Comparison of ENCODE assay signal across 8 cellular contexts in genomic region chr22:21938906-21939305, GRCh38. TPM values are rescaled to one million over a fixed set of nuclear protein-coding genes. Genes with fewer than 3 reads are reported as not detected.
A peak's percentile ranks its signal among the peaks of the same experiment; 100 is the strongest.
DNase-seq lines count a peak whose midpoint lies in the region; ATAC-seq and TF ChIP-seq lines count a peak whose summit lies in the region.

No MANE protein-coding gene starts in this region.

- CTCF ChIA-PET in Calu3 (lab: Charles Lee): interaction anchor here (1.3 to 2.6 kb wide), 3 partner anchors 14 to 226 kb away, joined by 4 to 19 read pairs (median 4); partner anchors contain the start of gene PPM1F

- TF ChIP-seq EP300 in gastroesophageal sphincter (IDR thresholded peaks at IDR 0.05) (no peak), sigmoid colon (IDR thresholded peaks at IDR 0.05) (no peak)

- H3K4me3 ChIP-seq in gastroesophageal sphincter (peak overlapping the region in 1 of 2 donors; percentile 63), sigmoid colon (peak overlapping the region in 2 of 4 donors; percentile 61)

- H3K9me3 ChIP-seq in T-helper 17 cell (ENCODE audit: control insufficient read depth, low read length, poor library complexity, severe bottlenecking) (no peaks in the 10 kb centered on the region), gastroesophageal sphincter (no peaks in the 10 kb centered on the region), sigmoid colon (no peaks in the 10 kb centered on the region)

- peaks cover 32% of the 10 kb centered on the region for H3K36me3 Mint-ChIP-seq in Calu3 (ENCODE audit: insufficient read depth, unreplicated experiment)
- H3K36me3 Mint-ChIP-seq in T-helper 17 cell (ENCODE audit: low read depth): no peaks in the 10 kb centered on the region

- intact Hi-C loops in Calu3 (cut with micrococcal nuclease; ENCODE audit: unreplicated experiment): loop anchor here (2.0 kb wide), 1 partner anchor 226 kb away; no protein-coding TSS in a partner anchor
- intact Hi-C loops in sigmoid colon (cut with DNase I): loop anchor here (1.0 kb wide), 3 partner anchors 13 to 226 kb away; partner anchors contain the start of genes MAPK1 and PPM1F

- DNase-seq in Calu3 (no peak), T-helper 17 cell (no peak), sigmoid colon (no peak), NCI-H2196 (lab: John Stamatoyannopoulos, UW; ENCODE audit: unreplicated experiment) (no peak), KBM-7 (no peak)
- DNase-seq in stimulated activated CD4-positive, alpha-beta T cell treated with anti-CD3 and anti-CD28 coated beads, Interleukin-15, amount 100 ng/mL, for 24 hours: no peak

- WGBS in gastroesophageal sphincter (ENCODE audit: low coverage in 1 of 2), 2 donors: 60% methylated on average over 1 of the region's 11 CpGs; no CpG with 5 or more reads in 1 of the 2 donors
- 85 to 89% methylated on average over 11 of the region's 11 CpGs for WGBS in sigmoid colon, 2 donors

- no peak for ATAC-seq in T-helper 17 cell
- no peak for ATAC-seq in gastroesophageal sphincter
- no peak for ATAC-seq in HG03108 (IDR thresholded peaks at IDR 0.05; ENCODE audit: unreplicated experiment)

- H3K27me3 Mint-ChIP-seq in Calu3 (ENCODE audit: unreplicated experiment) (no peaks in the 10 kb centered on the region), T-helper 17 cell (no peaks in the 10 kb centered on the region)

- H3K36me3 ChIP-seq in gastroesophageal sphincter: peaks cover 0 to 28% of the 10 kb centered on the region in 2 donors
- peaks cover 0 to 15% (median 7%) of the 10 kb centered on the region in 4 donors for H3K36me3 ChIP-seq in sigmoid colon

- no peaks in the 10 kb centered on the region for H3K27me3 ChIP-seq in gastroesophageal sphincter
- no peaks in the 10 kb centered on the region for H3K27me3 ChIP-seq in sigmoid colon

- H3K4me1 ChIP-seq in gastroesophageal sphincter (peaks cover 0 to 89% (median 66%) of the 10 kb centered on the region in 3 donors), sigmoid colon (peaks cover 0 to 79% (median 64%) of the 10 kb centered on the region in 4 donors)

- peak overlapping the region; percentile 36 for H3K27ac Mint-ChIP-seq in Calu3 (ENCODE audit: unreplicated experiment)
- H3K27ac Mint-ChIP-seq in T-helper 17 cell: peak overlapping the region; percentile 88

- in situ Hi-C loops in KBM-7 (cut with MboI; ENCODE audit: low pct_unique_long_range_greater_than_20kb, low sequenced_read_pairs): loop anchor here (25.0 kb wide), 1 partner anchor 202 kb away; the partner anchor contains the start of gene YPEL1

- H3K4me1 Mint-ChIP-seq in Calu3 (ENCODE audit: low read depth, unreplicated experiment) (peaks cover 31% of the 10 kb centered on the region), T-helper 17 cell (peaks cover 37% of the 10 kb centered on the region)

- H3K4me3 Mint-ChIP-seq in Calu3 (ENCODE audit: low read depth, unreplicated experiment) (peak overlapping the region; percentile 79), T-helper 17 cell (peak overlapping the region; percentile 83)

- no peak for TF ChIP-seq CTCF in Calu3 (IDR thresholded peaks at IDR 0.05; ENCODE audit: unreplicated experiment)
- no peak for TF ChIP-seq CTCF in gastroesophageal sphincter (IDR thresholded peaks at IDR 0.05)
- no peak for TF ChIP-seq CTCF in sigmoid colon (IDR thresholded peaks at IDR 0.05)

- BruUV-seq in Calu3 (replicated peaks; lab: Mats Ljungman, UMichigan): no TSS peak

- no peaks in the 10 kb centered on the region for H3K9me3 Mint-ChIP-seq in Calu3 (ENCODE audit: low read depth, unreplicated experiment)

- TF ChIP-seq POLR2A in gastroesophageal sphincter (IDR thresholded peaks at IDR 0.05) (no peak), sigmoid colon (IDR thresholded peaks at IDR 0.05) (no peak)

- H3K27ac ChIP-seq in gastroesophageal sphincter: peak overlapping the region; percentile 10 to 97 (median 94)
- H3K27ac ChIP-seq in sigmoid colon: peak overlapping the region; percentile 94 to 96 (median 94)

RNA-seq across cellular contexts. Expression of gene PPM1F, which starts 13.7 kb away (rescaled TPM):
- total RNA-seq in Calu3 (2022) (19.0 and 19.8 TPM in 2 replicates), T-helper 17 cell (10 to 100 TPM; 15.8 to 16.2 TPM), gastroesophageal sphincter (10 to 100 TPM; 22.9 to 78.0 (median 36.8) TPM), sigmoid colon (10 to 100 TPM; 20.3 to 39.2 (median 30.6) TPM)
- 10 to 100 TPM in 1 of 3 donors, 1 to 10 TPM in 2; 2.5 to 12.4 (median 5.4) TPM for polyA plus RNA-seq in sigmoid colon

RNA-seq across cellular contexts. Expression of gene TOP3B, which starts 43.7 kb away (rescaled TPM):
- total RNA-seq in Calu3 (2022) (45.1 and 48.0 TPM in 2 replicates), T-helper 17 cell (10 to 100 TPM; 49.5 to 55.5 TPM), gastroesophageal sphincter (10 to 100 TPM in 3 of 4 donors, 1 to 10 TPM in 1; 8.9 to 24.9 (median 18.6) TPM), sigmoid colon (10 to 100 TPM; 12.1 to 45.1 (median 20.2) TPM)
- polyA plus RNA-seq in sigmoid colon: 10 to 100 TPM in 1 of 3 donors, 1 to 10 TPM in 2; 3.5 to 18.6 (median 9.0) TPM
